In the genomic region with DNA sequence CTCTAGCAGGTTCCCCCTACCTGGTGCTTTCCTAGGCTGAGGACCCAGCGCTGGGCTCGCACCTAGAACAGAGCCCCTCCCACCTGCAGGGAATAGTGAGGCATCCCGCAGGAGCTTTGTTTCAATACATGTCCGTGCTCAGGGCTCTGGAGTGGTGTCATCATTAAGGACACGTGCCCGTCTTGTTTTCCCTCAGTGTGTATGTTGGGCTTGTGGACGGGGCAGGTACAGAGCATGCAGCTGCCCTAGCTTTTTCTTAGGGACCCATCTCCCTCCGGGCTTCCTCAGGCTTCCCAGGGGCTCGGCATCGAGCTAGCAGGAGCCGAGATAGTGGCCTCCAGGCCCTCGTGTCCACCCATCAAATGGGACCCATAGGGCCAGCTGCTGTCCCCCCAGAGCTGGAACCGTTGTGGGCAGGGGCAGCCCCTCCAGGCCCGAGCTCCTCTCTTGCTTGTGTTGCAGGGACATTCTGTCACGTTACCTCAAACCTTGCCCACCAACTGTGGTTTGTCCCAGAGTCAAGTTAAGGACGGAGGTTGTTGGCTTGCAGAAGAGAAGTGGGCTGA, we compare ENCODE assay signal across 12 cellular contexts. TPM values are rescaled to one million over a fixed set of nuclear protein-coding genes. Genes with fewer than 3 reads are reported as not detected.
DNase-seq lines count a peak whose midpoint lies in the region; FAIRE-seq and TF ChIP-seq lines count a peak whose summit lies in the region.
"Had no signal": no experiment of that assay in that cellular context is flagged by ENCODE, and none has a peak within 500 bp of the region (broad histone marks: within the 10 kb centered on the region; RNA-seq: fewer than 3 reads in every experiment).

No MANE protein-coding gene starts in this region.

- H3K27me3 ChIP-seq in BLaER1 (no peaks in the 10 kb centered on the region), H9 (ENCODE audit: insufficient read depth, low read length) (no peaks in the 10 kb centered on the region), H1 (replicated peaks in 1 of 4; ENCODE audit: control insufficient read depth in 3 of 4, extremely low read depth in 1 of 4, insufficient read depth in 3 of 4, low read length in 3 of 4) (no peaks in the 10 kb centered on the region), osteoblast (ENCODE audit: insufficient read depth, low read length) (no peaks in the 10 kb centered on the region)

- H3K18ac ChIP-seq in H9 (ENCODE audit: insufficient read length, low read depth, low read length) (no peak overlapping the region), H1 (ENCODE audit: extremely low read depth, low read length) (no peak overlapping the region)

- H4K91ac ChIP-seq in H9 (ENCODE audit: insufficient read length, low read depth, low read length), result no peak overlapping the region
- no peak overlapping the region for H4K91ac ChIP-seq in H1 (replicated peaks; ENCODE audit: insufficient read length, low read length)

- H2AFZ ChIP-seq in H9 (ENCODE audit: low read length) (no peak overlapping the region), H1 (ENCODE audit: low read length) (no peak overlapping the region), osteoblast (ENCODE audit: low read length) (no peak overlapping the region)

- H4K8ac ChIP-seq in H9 (replicated peaks; ENCODE audit: insufficient read length, low read depth, low read length), result no peak overlapping the region
- H4K8ac ChIP-seq in H1 (ENCODE audit: extremely low read depth, insufficient read depth, low read length), result 0 out of 2 replicates have a peak overlapping the region, but pooled peaks have one; percentile 20

- no peak for FAIRE-seq in H1 (lab: Jason Lieb, UNC)
- FAIRE-seq: HTR-8/SVneo had no signal

- no peak for TF ChIP-seq POLR2A in H1 (IDR thresholded peaks at IDR 0.05; ENCODE audit: control extremely low read depth in 1 of 2, low read depth in 2 of 2, low read length in 2 of 2)

- peaks cover 6% of the 10 kb centered on the region for H3K27me3 Mint-ChIP-seq in H9 (ENCODE audit: low read depth)
- H3K27me3 Mint-ChIP-seq: activated naive CD8-positive, alpha-beta T cell treated with anti-CD3 and anti-CD28 coated beads, Interleukin-2, amount 50 U/mL, for 24 hours had no signal

- H3K4me1 Mint-ChIP-seq in H9, result peaks cover 32 to 42% of the 10 kb centered on the region in 2 experiments

- no peak overlapping the region for H3K23ac ChIP-seq in H9 (ENCODE audit: insufficient read length, low read depth, low read length)
- no peak overlapping the region for H3K23ac ChIP-seq in H1 (ENCODE audit: insufficient read length)

- H3K9me3 ChIP-seq in BLaER1 (no peaks in the 10 kb centered on the region), H9 (ENCODE audit: control insufficient read depth, low read depth, low read length) (no peaks in the 10 kb centered on the region), H1 (ENCODE audit: insufficient read depth in 2 of 2, low read depth in 1 of 2, low read length in 1 of 2) (no peaks in the 10 kb centered on the region), osteoblast (ENCODE audit: low read depth, low read length) (no peaks in the 10 kb centered on the region)

- H4K20me1 ChIP-seq in BLaER1 (peaks cover 86% of the 10 kb centered on the region), H9 (ENCODE audit: control insufficient read depth, insufficient read depth, insufficient read length) (no peaks in the 10 kb centered on the region), H1 (replicated peaks in 1 of 2; ENCODE audit: control insufficient read depth in 1 of 2, insufficient read depth in 2 of 2, low read length in 2 of 2) (peaks cover 37 to 43% of the 10 kb centered on the region in 2 experiments), osteoblast (ENCODE audit: insufficient read depth, low read length) (peaks cover 46% of the 10 kb centered on the region)

- H2BK15ac ChIP-seq in H9 (ENCODE audit: low read depth, low read length) (no peak overlapping the region), H1 (ENCODE audit: low read length) (no peak overlapping the region)

- POLR2A ChIA-PET in H1 (lab: Charles Lee; ENCODE audit: partially characterized antibody), result interaction anchor here (0.9 to 1.9 kb wide), 5 partner anchors 14 to 125 kb away, joined by 3 to 5 read pairs (median 4); no protein-coding TSS in a partner anchor

- H3K9me3 Mint-ChIP-seq in H9, result peaks cover 0 to 2% of the 10 kb centered on the region in 2 experiments; a peak in 2 of 5 replicates
- H3K9me3 Mint-ChIP-seq: activated naive CD8-positive, alpha-beta T cell treated with anti-CD3 and anti-CD28 coated beads, Interleukin-2, amount 50 U/mL, for 24 hours; CD14-positive monocyte had no signal

- H3K36me3 ChIP-seq in BLaER1, result peaks cover 32% of the 10 kb centered on the region
- H3K36me3 ChIP-seq in H1 (ENCODE audit: control insufficient read depth in 2 of 4, insufficient read depth in 4 of 4, low read length in 3 of 4), result peaks cover 0 to 5% (median 2%) of the 10 kb centered on the region in 4 experiments; a peak in 4 of 8 replicates
- H3K36me3 ChIP-seq in osteoblast (ENCODE audit: insufficient read depth, low read length), result no peaks in the 10 kb centered on the region

- peak overlapping the region; percentile 87 for H3K9ac ChIP-seq in BLaER1
- no peak overlapping the region for H3K9ac ChIP-seq in H9 (ENCODE audit: extremely low read depth, insufficient read length, low read length)
- no peak overlapping the region for H3K9ac ChIP-seq in H1 (replicated peaks in 1 of 4; ENCODE audit: extremely low read depth in 1 of 4, low read depth in 3 of 4, low read length in 3 of 4)

- H3T11ph ChIP-seq in H9 (ENCODE audit: low read length), result no peak overlapping the region

- H3K14ac ChIP-seq in H9 (ENCODE audit: insufficient read depth, low read length) (no peak overlapping the region), H1 (ENCODE audit: insufficient read length) (no peak overlapping the region)

- no peak for TF ChIP-seq CTCF in H9 (conservative IDR thresholded peaks at IDR 0.05)
- TF ChIP-seq CTCF in H1 (IDR thresholded peaks at IDR 0.05; ENCODE audit: control extremely low read depth in 1 of 3, insufficient read depth in 1 of 3, low read depth in 1 of 3, low read length in 3 of 3), result no peak
- no peak for TF ChIP-seq CTCF in osteoblast (IDR thresholded peaks at IDR 0.05; ENCODE audit: extremely low read depth, low read depth, low read length)

- H2BK5ac ChIP-seq in H9 (ENCODE audit: insufficient read length, low read length), result no peak overlapping the region
- H2BK5ac ChIP-seq in H1 (ENCODE audit: low read depth, low read length), result no peak overlapping the region

- H2BK12ac ChIP-seq in H9 (ENCODE audit: insufficient read length, low read depth, low read length), result no peak overlapping the region
- H2BK12ac ChIP-seq in H1 (ENCODE audit: low read depth, low read length), result no peak overlapping the region

- no peak overlapping the region; a peak in 1 of 5 replicates for H3K4me3 Mint-ChIP-seq in H9

- H3K79me2 ChIP-seq in H9 (ENCODE audit: insufficient read depth, low read length) (peaks cover 14% of the 10 kb centered on the region; the same call in 1 of the 2 replicates), H1 (ENCODE audit: control insufficient read depth in 1 of 2, insufficient read depth in 2 of 2, low read length in 2 of 2) (peaks cover 11 to 70% of the 10 kb centered on the region in 2 experiments; a peak in 3 of 4 replicates), osteoblast (ENCODE audit: insufficient read depth, low read length) (peaks cover 67% of the 10 kb centered on the region)

- H3K23me2 ChIP-seq in H9 (ENCODE audit: insufficient read length, low read depth, low read length, poor library complexity, severe bottlenecking) (peaks cover 9% of the 10 kb centered on the region), H1 (ENCODE audit: low read depth, low read length) (peaks cover 7% of the 10 kb centered on the region; the same call in 1 of the 2 replicates)

- H3K36me3 Mint-ChIP-seq in H9 (ENCODE audit: insufficient read depth in 1 of 3, low read depth in 3 of 3), result peaks cover 6 to 17% (median 8%) of the 10 kb centered on the region in 3 experiments; a peak in 5 of 7 replicates

- DNase-seq in H9 (no peak), H1 (ENCODE audit: low read depth in 1 of 2, low spot score in 2 of 2) (no peak), osteoblast (ENCODE audit: insufficient read length, low spot score, missing footprints) (peak; percentile 80), cerebellum (ENCODE audit: low spot score) (no peak), Kasumi-1 (lab: John Stamatoyannopoulos, UW) (no peak)
- DNase-seq in activated CD4-positive, alpha-beta T cell treated with anti-CD3 and anti-CD28 coated beads, Interleukin-2, amount 50 U/mL, for 48 hours, result no peak
- DNase-seq: NCI-H1048 had no signal

- H3K56ac ChIP-seq in H9 (ENCODE audit: insufficient read length, low read depth, low read length) (no peak overlapping the region), H1 (replicated peaks; ENCODE audit: insufficient read length, low read depth, low read length) (no peak overlapping the region)

- H3K4me3 ChIP-seq in BLaER1 (peak overlapping the region; percentile 96), H1 (ENCODE audit: extremely low read depth in 1 of 4, insufficient read depth in 2 of 4, low read depth in 3 of 4, low read length in 4 of 4) (no peak overlapping the region), osteoblast (ENCODE audit: insufficient read depth, low read length) (no peak overlapping the region)

- H2BK20ac ChIP-seq in H9 (ENCODE audit: low read depth, low read length, poor library complexity, severe bottlenecking) (no peak overlapping the region), H1 (ENCODE audit: low read length) (no peak overlapping the region)

- H3K4me2 ChIP-seq in BLaER1 (peak overlapping the region; percentile 99), H9 (ENCODE audit: insufficient read depth, insufficient read length, low read length) (no peak overlapping the region), H1 (ENCODE audit: insufficient read depth in 1 of 2, low read depth in 2 of 2, low read length in 2 of 2) (peak overlapping the region in 1 of 2 experiments; percentile 30; a peak in 1 of 4 replicates), osteoblast (ENCODE audit: insufficient read depth, low read length) (no peak overlapping the region)

- no peak for TF ChIP-seq EP300 in H1 (IDR thresholded peaks at IDR 0.05; ENCODE audit: borderline replicate concordance in 1 of 2, low read depth in 2 of 2, low read length in 2 of 2)

- no peak overlapping the region for H3K4ac ChIP-seq in H9 (ENCODE audit: low read depth, low read length)
- H3K4ac ChIP-seq in H1 (replicated peaks; ENCODE audit: insufficient read length, low read depth, low read length), result no peak overlapping the region

- H4K5ac ChIP-seq in H9 (ENCODE audit: insufficient read length, low read depth, low read length), result no peak overlapping the region
- no peak overlapping the region for H4K5ac ChIP-seq in H1 (ENCODE audit: insufficient read length, low read depth, low read length)

- H3K27ac Mint-ChIP-seq in H9, result peak overlapping the region in 2 of 3 experiments; percentile 34 to 84; a peak in 2 of 7 replicates
- H3K27ac Mint-ChIP-seq: activated naive CD8-positive, alpha-beta T cell treated with anti-CD3 and anti-CD28 coated beads, Interleukin-2, amount 50 U/mL, for 24 hours had no signal

- CTCF ChIA-PET in H1 (lab: Charles Lee; ENCODE audit: partially characterized antibody), result interaction anchor here (0.6 to 6.1 kb wide), 12 partner anchors 14 to 325 kb away, joined by 3 to 44 read pairs (median 4); no protein-coding TSS in a partner anchor

- peaks cover 80% of the 10 kb centered on the region for H3K4me1 ChIP-seq in BLaER1
- peaks cover 5% of the 10 kb centered on the region; the same call in 1 of the 2 replicates for H3K4me1 ChIP-seq in H9 (ENCODE audit: insufficient read depth, low read length)
- peaks cover 0 to 40% (median 28%) of the 10 kb centered on the region in 4 experiments; a peak in 5 of 7 replicates for H3K4me1 ChIP-seq in H1 (replicated peaks in 1 of 4; ENCODE audit: control insufficient read depth in 3 of 4, insufficient read depth in 4 of 4, low read length in 3 of 4)
- peaks cover 19% of the 10 kb centered on the region for H3K4me1 ChIP-seq in osteoblast (ENCODE audit: insufficient read depth, low read length)

- TF ChIP-seq RAD21 in H1 (IDR thresholded peaks at IDR 0.05 in 1 of 2, conservative IDR thresholded peaks at IDR 0.05 in 1 of 2; ENCODE audit: low read depth in 2 of 2, low read length in 2 of 2), result no peak

- peaks cover 12% of the 10 kb centered on the region for H3K79me1 ChIP-seq in H9 (ENCODE audit: insufficient read depth, low read depth, low read length, poor library complexity, severe bottlenecking)
- peaks cover 22% of the 10 kb centered on the region for H3K79me1 ChIP-seq in H1 (ENCODE audit: low read depth, low read length)

- H2AK5ac ChIP-seq in H9 (ENCODE audit: insufficient read length, low read length), result no peak overlapping the region
- H2AK5ac ChIP-seq in H1 (ENCODE audit: low read depth, low read length), result no peak overlapping the region

- WGBS in H9 (ENCODE audit: extremely low coverage, insufficient read length, low lambda C conversion rate), result no CpG with 5 or more reads among the region's 16 CpGs
- 91% methylated on average over 14 of the region's 16 CpGs; no CpG with 5 or more reads in 1 of the 2 experiments for WGBS in H1 (ENCODE audit: extremely low coverage in 1 of 2, insufficient coverage in 1 of 2, insufficient read length in 1 of 2, insufficient replicate concordance in 2 of 2, low coverage in 1 of 2, low lambda C conversion rate in 2 of 2, missing lambda C conversion rate in 1 of 2), 2 experiments

- H3K27ac ChIP-seq in BLaER1 (peak overlapping the region; percentile 95), H9 (ENCODE audit: insufficient read length, low read depth, low read length) (no peak overlapping the region), H1 (ENCODE audit: low read depth, low read length) (no peak overlapping the region), osteoblast (ENCODE audit: low read depth, low read length) (no peak overlapping the region)
- H3K27ac ChIP-seq: SK-N-MC had no signal

- no peak overlapping the region for H2BK120ac ChIP-seq in H9 (ENCODE audit: low read depth, low read length, poor library complexity, severe bottlenecking)
- no peak overlapping the region for H2BK120ac ChIP-seq in H1 (replicated peaks; ENCODE audit: low read depth, low read length)

RNA-seq across cellular contexts. Expression of gene TMEM201, which starts 3.9 kb away (rescaled TPM):
- total RNA-seq in H9 (2021), result 31.0 and 31.3 TPM in 2 replicates
- 27.1 and 27.9 TPM in 2 replicates for total RNA-seq in H1 (2021; fragmentation: NEBNext Ultra II Directional; extraction: Animal tissue kit (Norgen Biotek cat#: 25700))
- 8.2 and 14.2 TPM in 2 replicates for polyA plus RNA-seq in H1 (2011; rRNA removed)
- 4.4 TPM for polyA plus RNA-seq in H1 (2011; cell fraction: cytosol; rRNA removed)
- 24.5 TPM for polyA plus RNA-seq in H1 (2011; cell fraction: nucleus; rRNA removed)
- polyA plus RNA-seq in H1 (2012, experiment 1 of 2), result 11.3 to 20.5 TPM (median 17.5 TPM) in 4 replicates
- polyA plus RNA-seq in H1 (2012, experiment 2 of 2), result 17.2 TPM
- polyA plus RNA-seq in H1 (2013, experiment 1 of 2), result 24.4 TPM
- 26.3 TPM for polyA plus RNA-seq in H1 (2013, experiment 2 of 2)
- 6.7 and 6.9 TPM in 2 replicates for polyA minus RNA-seq in H1 (2011; rRNA and poly(A)+ RNA removed)
- 12.9 TPM for polyA minus RNA-seq in H1 (2011; cell fraction: cytosol; rRNA and poly(A)+ RNA removed)
- polyA minus RNA-seq in H1 (2011; cell fraction: nucleus; rRNA and poly(A)+ RNA removed), result 20.1 TPM
- 5.9 and 6.2 TPM in 2 replicates for total RNA-seq in osteoblast
- total RNA-seq in cerebellum, result 9.0 TPM

RNA-seq across cellular contexts. Expression of gene SLC25A33, which starts 53.3 kb away (rescaled TPM):
- total RNA-seq in H9 (2021), result 8.8 and 9.4 TPM in 2 replicates
- 12.4 and 12.8 TPM in 2 replicates for total RNA-seq in H1 (2021; fragmentation: NEBNext Ultra II Directional; extraction: Animal tissue kit (Norgen Biotek cat#: 25700))
- polyA plus RNA-seq in H1 (2011; rRNA removed), result 5.1 and 7.8 TPM in 2 replicates
- polyA plus RNA-seq in H1 (2011; cell fraction: cytosol; rRNA removed), result 7.7 TPM
- polyA plus RNA-seq in H1 (2011; cell fraction: nucleus; rRNA removed), result 4.5 TPM
- 7.0 to 8.1 TPM (median 7.4 TPM) in 4 replicates for polyA plus RNA-seq in H1 (2012, experiment 1 of 2)
- 8.2 TPM for polyA plus RNA-seq in H1 (2012, experiment 2 of 2)
- 11.5 TPM for polyA plus RNA-seq in H1 (2013, experiment 1 of 2)
- 11.5 TPM for polyA plus RNA-seq in H1 (2013, experiment 2 of 2)
- 4.5 and 4.8 TPM in 2 replicates for polyA minus RNA-seq in H1 (2011; rRNA and poly(A)+ RNA removed)
- polyA minus RNA-seq in H1 (2011; cell fraction: cytosol; rRNA and poly(A)+ RNA removed), result 5.8 TPM
- 5.3 TPM for polyA minus RNA-seq in H1 (2011; cell fraction: nucleus; rRNA and poly(A)+ RNA removed)
- 7.2 and 8.0 TPM in 2 replicates for total RNA-seq in osteoblast
- 5.4 TPM for total RNA-seq in cerebellum

RNA-seq across cellular contexts. Expression of gene PIK3CD, which starts 58.9 kb away (rescaled TPM):
- total RNA-seq in H9 (2021), result 10.0 and 10.6 TPM in 2 replicates
- 24.1 and 24.8 TPM in 2 replicates for total RNA-seq in H1 (2021; fragmentation: NEBNext Ultra II Directional; extraction: Animal tissue kit (Norgen Biotek cat#: 25700))
- 20.6 and 28.8 TPM in 2 replicates for polyA plus RNA-seq in H1 (2011; rRNA removed)
- polyA plus RNA-seq in H1 (2011; cell fraction: cytosol; rRNA removed), result 18.1 TPM
- polyA plus RNA-seq in H1 (2011; cell fraction: nucleus; rRNA removed), result 46.9 TPM
- polyA plus RNA-seq in H1 (2012, experiment 1 of 2), result 20.8 to 23.7 TPM (median 22.1 TPM) in 4 replicates
- polyA plus RNA-seq in H1 (2012, experiment 2 of 2), result 14.9 TPM
- 6.2 TPM for polyA plus RNA-seq in H1 (2013, experiment 1 of 2)
- polyA plus RNA-seq in H1 (2013, experiment 2 of 2), result 5.9 TPM
- polyA minus RNA-seq in H1 (2011; rRNA and poly(A)+ RNA removed), result 23.1 and 25.3 TPM in 2 replicates
- 17.4 TPM for polyA minus RNA-seq in H1 (2011; cell fraction: cytosol; rRNA and poly(A)+ RNA removed)
- polyA minus RNA-seq in H1 (2011; cell fraction: nucleus; rRNA and poly(A)+ RNA removed), result 26.4 TPM
- 12.7 and 14.1 TPM in 2 replicates for total RNA-seq in osteoblast
- total RNA-seq in cerebellum, result 5.2 TPM
